In the genomic region with DNA sequence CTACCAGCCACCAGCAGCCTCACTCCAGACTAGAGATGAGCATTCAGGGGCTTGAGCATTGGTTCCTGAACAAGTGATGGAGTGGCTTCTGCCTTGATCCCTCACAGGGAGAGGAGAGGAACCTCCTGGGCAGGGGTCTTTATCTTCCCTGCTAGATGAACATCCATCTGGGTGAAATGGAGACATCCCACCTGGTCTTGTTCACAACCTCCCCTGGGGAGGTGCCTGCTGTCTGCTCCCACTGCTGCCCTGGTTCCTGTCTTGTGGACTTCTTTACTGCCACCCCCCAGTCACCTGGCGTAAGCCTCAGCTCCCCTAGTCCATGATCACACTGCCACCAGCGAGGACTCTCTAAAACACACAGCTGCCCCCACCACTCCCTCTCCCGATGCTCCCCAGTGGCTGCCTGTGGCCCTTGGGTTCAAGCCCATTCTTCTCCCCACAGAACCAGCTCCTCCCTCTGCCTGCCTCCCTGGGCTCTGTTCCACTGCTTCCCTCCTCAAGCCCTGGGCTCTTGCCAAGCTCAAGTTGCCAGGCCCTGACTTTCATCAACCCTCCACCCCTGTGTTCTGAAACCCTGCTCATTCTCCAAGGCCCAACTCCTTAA, we compare ENCODE assay signal across 14 cellular contexts. TPM values are rescaled to one million over a fixed set of nuclear protein-coding genes. Genes with fewer than 3 reads are reported as not detected.
A peak's percentile ranks its signal among the peaks of the same experiment; 100 is the strongest.
DNase-seq lines count a peak whose midpoint lies in the region; ATAC-seq, FAIRE-seq and TF ChIP-seq lines count a peak whose summit lies in the region.
"Had no signal": no experiment of that assay in that cellular context is flagged by ENCODE, and none has a peak within 500 bp of the region (broad histone marks: within the 10 kb centered on the region; RNA-seq: fewer than 3 reads in every experiment).

No MANE protein-coding gene starts in this region.

- peaks cover 0 to 4% of the 10 kb centered on the region in 2 donors for H3K36me3 Mint-ChIP-seq in stimulated activated naive B cell treated with anti-CD40 and anti-IgM and Interleukin-4, amounts not matched to agents 10 μg/mL and 1 μg/mL and 100 μg/mL, for 72 hours
- H3K36me3 Mint-ChIP-seq in natural killer cell, result no peaks in the 10 kb centered on the region
- H3K36me3 Mint-ChIP-seq: CD4-positive, alpha-beta memory T cell had no signal

- no peak for FAIRE-seq in GM12892 (lab: Jason Lieb, UNC)

- H3K4me2 ChIP-seq in Karpas-422 (ENCODE audit: low read depth, low read length, poor library complexity, severe bottlenecking), result no peak overlapping the region

- no peaks in the 10 kb centered on the region for H3K36me3 ChIP-seq in Karpas-422 (ENCODE audit: insufficient read depth, low read length)
- H3K36me3 ChIP-seq: right lobe of liver had no signal

- no peaks in the 10 kb centered on the region for H3K9me2 ChIP-seq in Karpas-422 (replicated peaks; ENCODE audit: insufficient read depth, low read length)

- H2AFZ ChIP-seq in Karpas-422 (ENCODE audit: low read length), result no peak overlapping the region

- intact Hi-C loops in right cardiac atrium (cut with DNase I), result loop anchor here in 3 of 4 donors (5.0 kb wide), 2 partner anchors 133 to 147 kb away; no protein-coding TSS in a partner anchor
- intact Hi-C loops in natural killer cell (cut with micrococcal nuclease), result no loop called here

- peak; percentile 38 for DNase-seq in EH (ENCODE audit: low read depth)
- peak; percentile 45 for DNase-seq in amniotic epithelial cell (ENCODE audit: low read depth)
- DNase-seq in right cardiac atrium, result peak; percentile 86 to 92 (median 92)
- no peak for DNase-seq in stimulated activated naive B cell treated with anti-CD40 and anti-IgM and Interleukin-4, amounts not matched to agents 10 μg/mL and 1 μg/mL and 100 μg/mL, for 72 hours
- no peak for DNase-seq in Karpas-422
- DNase-seq in natural killer cell, result no peak
- DNase-seq in SKM-1 treated with dmso at 0.1 percent for 144 hours (lab: John Stamatoyannopoulos, UW; ENCODE audit: unreplicated experiment), result no peak
- no peak for DNase-seq in GM12892 (ENCODE audit: insufficient read length)
- DNase-seq: CD4-positive, alpha-beta memory T cell; mucosa of descending colon; NCI-H1417; right lobe of liver had no signal

- no peaks in the 10 kb centered on the region for H3K79me2 ChIP-seq in Karpas-422 (ENCODE audit: low read length)

- no peaks in the 10 kb centered on the region for H4K20me1 ChIP-seq in Karpas-422 (ENCODE audit: insufficient read depth, low read depth, low read length)

- H3K9me3 ChIP-seq in right cardiac atrium (ENCODE audit: control insufficient read depth, low read length), result no peaks in the 10 kb centered on the region
- no peaks in the 10 kb centered on the region for H3K9me3 ChIP-seq in Karpas-422 (ENCODE audit: low read length)
- H3K9me3 ChIP-seq: mucosa of descending colon, right lobe of liver had no signal

- no peak overlapping the region for H3K4me3 Mint-ChIP-seq in stimulated activated naive B cell treated with anti-CD40 and anti-IgM and Interleukin-4, amounts not matched to agents 10 μg/mL and 1 μg/mL and 100 μg/mL, for 72 hours
- no peak overlapping the region for H3K4me3 Mint-ChIP-seq in natural killer cell
- H3K4me3 Mint-ChIP-seq: CD4-positive, alpha-beta memory T cell; T-helper 1 cell treated with Interleukin-12 subunit alpha and Interleukin-12 subunit beta and Interleukin-4 antibody, amounts not matched to agents 30 μg/mL and 1 μg/mL, for 36 hours had no signal

- peaks cover 30 to 42% of the 10 kb centered on the region in 2 donors for H3K27me3 Mint-ChIP-seq in stimulated activated naive B cell treated with anti-CD40 and anti-IgM and Interleukin-4, amounts not matched to agents 10 μg/mL and 1 μg/mL and 100 μg/mL, for 72 hours
- peaks cover 6 to 7% of the 10 kb centered on the region in 2 donors for H3K27me3 Mint-ChIP-seq in natural killer cell (ENCODE audit: low read depth in 2 of 2)

- WGBS in right cardiac atrium, result 48% methylated on average over 3 of the region's 3 CpGs

- no peak overlapping the region for H3K9ac ChIP-seq in Karpas-422 (ENCODE audit: low read length)

- TF ChIP-seq POLR2A in GM12892 (IDR thresholded peaks at IDR 0.05; ENCODE audit: low read depth, low read length), result no peak

- no peaks in the 10 kb centered on the region for H3K27me3 ChIP-seq in right cardiac atrium (ENCODE audit: control insufficient read depth, insufficient read depth)
- H3K27me3 ChIP-seq in Karpas-422 (ENCODE audit: low read length), result no peaks in the 10 kb centered on the region
- H3K27me3 ChIP-seq: right lobe of liver had no signal

- peaks cover 14% of the 10 kb centered on the region for H3K4me1 ChIP-seq in right cardiac atrium (ENCODE audit: control insufficient read depth, insufficient read depth, low read length)
- peaks cover 13% of the 10 kb centered on the region for H3K4me1 ChIP-seq in Karpas-422 (ENCODE audit: low read length)

- peaks cover 1 to 3% of the 10 kb centered on the region in 2 donors for H3K9me3 Mint-ChIP-seq in stimulated activated naive B cell treated with anti-CD40 and anti-IgM and Interleukin-4, amounts not matched to agents 10 μg/mL and 1 μg/mL and 100 μg/mL, for 72 hours
- H3K9me3 Mint-ChIP-seq in natural killer cell, result no peaks in the 10 kb centered on the region
- H3K9me3 Mint-ChIP-seq: T-helper 1 cell treated with Interleukin-12 subunit alpha and Interleukin-12 subunit beta and Interleukin-4 antibody, amounts not matched to agents 30 μg/mL and 1 μg/mL, for 36 hours had no signal

- peak overlapping the region; percentile 57 for H3K27ac Mint-ChIP-seq in stimulated activated naive B cell treated with anti-CD40 and anti-IgM and Interleukin-4, amounts not matched to agents 10 μg/mL and 1 μg/mL and 100 μg/mL, for 72 hours
- H3K27ac Mint-ChIP-seq in natural killer cell, result no peak overlapping the region
- H3K27ac Mint-ChIP-seq: T-helper 1 cell treated with Interleukin-12 subunit alpha and Interleukin-12 subunit beta and Interleukin-4 antibody, amounts not matched to agents 30 μg/mL and 1 μg/mL, for 36 hours had no signal

- H3K4me1 Mint-ChIP-seq in stimulated activated naive B cell treated with anti-CD40 and anti-IgM and Interleukin-4, amounts not matched to agents 10 μg/mL and 1 μg/mL and 100 μg/mL, for 72 hours, result peaks cover 30 to 42% of the 10 kb centered on the region in 2 donors
- peaks cover 5 to 6% of the 10 kb centered on the region in 2 donors for H3K4me1 Mint-ChIP-seq in natural killer cell

- H3K4me3 ChIP-seq in right cardiac atrium (ENCODE audit: low read length) (no peak overlapping the region), Karpas-422 (ENCODE audit: low read length) (no peak overlapping the region)
- H3K4me3 ChIP-seq: mucosa of descending colon, right lobe of liver had no signal

- H3K27ac ChIP-seq in right cardiac atrium (ENCODE audit: low read length), result no peak overlapping the region
- no peak overlapping the region for H3K27ac ChIP-seq in Karpas-422 (ENCODE audit: low read length)
- H3K27ac ChIP-seq: right lobe of liver had no signal

- no peak for TF ChIP-seq CTCF in natural killer cell (IDR thresholded peaks at IDR 0.05)

- ATAC-seq in right cardiac atrium, result peak; percentile 32 to 42
- no peak for ATAC-seq in stimulated activated naive B cell treated with anti-CD40 and anti-IgM and Interleukin-4, amounts not matched to agents 10 μg/mL and 1 μg/mL and 100 μg/mL, for 72 hours (replicated peaks)
- no peak for ATAC-seq in natural killer cell
- ATAC-seq: mucosa of descending colon, right lobe of liver had no signal

RNA-seq across cellular contexts. Expression of gene COL15A1, which starts 51.5 kb away (rescaled TPM):
- 10 to 100 TPM; 34.7 to 87.1 (median 63.5) TPM for total RNA-seq in right cardiac atrium
- 22.5 TPM for polyA plus RNA-seq in right cardiac atrium
- total RNA-seq in Karpas-422 (2014; rRNA removed; shearing (Covaris generic); ENCODE audit: low replicate concordance), result 0.40 and 0.93 TPM in 2 replicates
- total RNA-seq in natural killer cell, result under 1 TPM; 0.18 to 0.82 (median 0.19) TPM
- 0.06 TPM for polyA plus RNA-seq in GM12892 (2012; ENCODE audit: missing spikeins)
- total RNA-seq: CD4-positive, alpha-beta memory T cell; HT-29 had no signal
- polyA plus RNA-seq: CD4-positive, alpha-beta memory T cell had no signal

Comparison
In these comparisons a context has a peak if more than half of its experiments do, and no peak if none do; other contexts are left out.
1. DNase-seq: peak in EH (single experiment), amniotic epithelial cell (single experiment) and right cardiac atrium (3 of 3); none in stimulated activated naive B cell treated with anti-CD40 and anti-IgM and Interleukin-4, amounts not matched to agents 10 μg/mL and 1 μg/mL and 100 μg/mL, for 72 hours (single experiment), Karpas-422 (single experiment), natural killer cell (single experiment), SKM-1 treated with dmso at 0.1 percent for 144 hours (single experiment) and GM12892 (single experiment).
2. ATAC-seq: peak in right cardiac atrium (2 of 2); none in stimulated activated naive B cell treated with anti-CD40 and anti-IgM and Interleukin-4, amounts not matched to agents 10 μg/mL and 1 μg/mL and 100 μg/mL, for 72 hours (0 of 2) and natural killer cell (0 of 3).
3. RNA of gene COL15A1, which starts 51.5 kb away (total RNA-seq): 34.7 to 87.1 TPM in right cardiac atrium; 0.40 to 0.93 TPM in Karpas-422 and 0.18 to 0.82 TPM in natural killer cell; every median in the first group is over 10 times any median in the second.